ENCODE assay signal across 10 cellular contexts in the genomic region with DNA sequence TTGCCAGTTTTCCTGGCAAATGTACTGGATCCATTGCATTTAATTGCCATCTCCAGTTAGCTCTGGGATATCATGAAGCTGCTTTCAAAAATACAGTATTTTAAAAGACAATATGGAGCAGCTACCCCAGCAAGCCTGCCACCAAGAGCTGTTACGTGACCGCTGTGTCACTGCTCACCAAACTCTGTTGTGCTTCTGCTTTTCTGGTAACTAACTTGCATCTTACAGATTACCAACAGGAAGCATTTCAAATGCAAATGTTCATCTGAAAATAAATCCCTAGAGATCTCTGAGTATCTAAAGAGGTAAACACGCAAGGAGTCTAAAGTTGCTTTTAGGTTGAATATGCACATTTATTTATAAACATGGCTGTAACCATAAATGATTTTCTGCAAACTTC.
DNase-seq lines count a peak whose midpoint lies in the region; ATAC-seq, FAIRE-seq and TF ChIP-seq lines count a peak whose summit lies in the region.
"Had no signal": no experiment of that assay in that cellular context is flagged by ENCODE, and none has a peak within 500 bp of the region (broad histone marks: within the 10 kb centered on the region; RNA-seq: fewer than 3 reads in every experiment).

No MANE protein-coding gene starts in this region.

- FAIRE-seq in GM12892 (lab: Jason Lieb, UNC): no peak

- DNase-seq in GM12892 (ENCODE audit: insufficient read length) (peak; percentile 9), NB4 (ENCODE audit: low read depth) (peak; percentile 16), KG1 (lab: John Stamatoyannopoulos, UW) (no peak)
- DNase-seq in stimulated activated CD4-positive, alpha-beta T cell treated with anti-CD3 and anti-CD28 coated beads, Interleukin-4, amount 100 ng/mL, for 4 hours: no peak
- DNase-seq in activated CD8-positive, alpha-beta memory T cell treated with anti-CD3 and anti-CD28 coated beads, Interleukin-2, amount 50 U/mL, for 48 hours: no peak

- no peak for TF ChIP-seq POLR2A in GM12892 (IDR thresholded peaks at IDR 0.05; ENCODE audit: low read depth, low read length)
- TF ChIP-seq POLR2A in NB4 (IDR thresholded peaks at IDR 0.05; ENCODE audit: extremely low read depth, insufficient read length): no peak

- TF ChIP-seq CTCF in NB4 (IDR thresholded peaks at IDR 0.05; ENCODE audit: low read depth, low read length): no peak

- peak; percentile 87 for ATAC-seq in GM21360 (IDR thresholded peaks at IDR 0.05; ENCODE audit: unreplicated experiment)
- ATAC-seq in HG02938 (IDR thresholded peaks at IDR 0.05; ENCODE audit: unreplicated experiment): peak; percentile 81
- no peak for ATAC-seq in HG02884 (IDR thresholded peaks at IDR 0.05; ENCODE audit: unreplicated experiment)
- ATAC-seq: esophagus mucosa had no signal

- H3K4me3 ChIP-seq in NB4 (ENCODE audit: low read depth, low read length): no peak overlapping the region
- H3K4me3 ChIP-seq: cardiac muscle cell had no signal

Comparison
In these comparisons a context has a peak if more than half of its experiments do, and no peak if none do; other contexts are left out.
1. DNase-seq: peak in GM12892 (single experiment) and NB4 (single experiment); none in stimulated activated CD4-positive, alpha-beta T cell treated with anti-CD3 and anti-CD28 coated beads, Interleukin-4, amount 100 ng/mL, for 4 hours (0 of 2), KG1 (single experiment) and activated CD8-positive, alpha-beta memory T cell treated with anti-CD3 and anti-CD28 coated beads, Interleukin-2, amount 50 U/mL, for 48 hours (single experiment).